8 cellular contexts compared by ENCODE assay signal in genomic region chr14:24095196-24096068, GRCh38.
DNase-seq lines count a peak whose midpoint lies in the region; ATAC-seq lines count a peak whose summit lies in the region.

No MANE protein-coding gene starts in this region.

- peaks cover 30% of the 10 kb centered on the region for H3K4me1 Mint-ChIP-seq in T-helper 2 cell treated with Interferon-gamma antibody and Interleukin-4, amounts not matched to agents 5 μg/mL and 100 μg/mL, for 36 hours (ENCODE audit: low read depth)
- peaks cover 30 to 36% of the 10 kb centered on the region in 2 donors for H3K4me1 Mint-ChIP-seq in stimulated activated naive B cell treated with anti-CD40 and anti-IgM and Interleukin-4, amounts not matched to agents 10 μg/mL and 1 μg/mL and 100 μg/mL, for 72 hours

- no peaks in the 10 kb centered on the region for H3K27me3 Mint-ChIP-seq in T-helper 2 cell treated with Interferon-gamma antibody and Interleukin-4, amounts not matched to agents 5 μg/mL and 100 μg/mL, for 36 hours (ENCODE audit: low read depth)
- no peaks in the 10 kb centered on the region for H3K27me3 Mint-ChIP-seq in stimulated activated naive B cell treated with anti-CD40 and anti-IgM and Interleukin-4, amounts not matched to agents 10 μg/mL and 1 μg/mL and 100 μg/mL, for 72 hours

- DNase-seq in HuH-7.5 (ENCODE audit: low spot score) (peak; percentile 86), dedifferentiated amniotic fluid mesenchymal stem cell (ENCODE audit: extremely low spot score) (peak; percentile 40), medulla oblongata (ENCODE audit: extremely low spot score) (peak; percentile 54), COR-L47 (lab: John Stamatoyannopoulos, UW) (no peak)
- peak; percentile 73 for DNase-seq in T-helper 2 cell treated with Interferon-gamma antibody and Interleukin-4, amounts not matched to agents 5 μg/mL and 100 μg/mL, for 36 hours (ENCODE audit: low spot score)
- peak; percentile 90 for DNase-seq in stimulated activated naive B cell treated with anti-CD40 and anti-IgM and Interleukin-4, amounts not matched to agents 10 μg/mL and 1 μg/mL and 100 μg/mL, for 72 hours

- peak overlapping the region; percentile 87 for H3K4me3 ChIP-seq in GM08714 (ENCODE audit: low read length)

- H3K27ac Mint-ChIP-seq in T-helper 2 cell treated with Interferon-gamma antibody and Interleukin-4, amounts not matched to agents 5 μg/mL and 100 μg/mL, for 36 hours = peak overlapping the region; percentile 95
- H3K27ac Mint-ChIP-seq in stimulated activated naive B cell treated with anti-CD40 and anti-IgM and Interleukin-4, amounts not matched to agents 10 μg/mL and 1 μg/mL and 100 μg/mL, for 72 hours = peak overlapping the region; percentile 99

- H3K4me3 Mint-ChIP-seq in T-helper 2 cell treated with Interferon-gamma antibody and Interleukin-4, amounts not matched to agents 5 μg/mL and 100 μg/mL, for 36 hours = peak overlapping the region; percentile 100
- H3K4me3 Mint-ChIP-seq in stimulated activated naive B cell treated with anti-CD40 and anti-IgM and Interleukin-4, amounts not matched to agents 10 μg/mL and 1 μg/mL and 100 μg/mL, for 72 hours = peak overlapping the region; percentile 95 to 99

- no peaks in the 10 kb centered on the region for H3K9me3 Mint-ChIP-seq in T-helper 2 cell treated with Interferon-gamma antibody and Interleukin-4, amounts not matched to agents 5 μg/mL and 100 μg/mL, for 36 hours
- H3K9me3 Mint-ChIP-seq in stimulated activated naive B cell treated with anti-CD40 and anti-IgM and Interleukin-4, amounts not matched to agents 10 μg/mL and 1 μg/mL and 100 μg/mL, for 72 hours = no peaks in the 10 kb centered on the region

- ATAC-seq in GM21529 (IDR thresholded peaks at IDR 0.05; ENCODE audit: unreplicated experiment) = peak; percentile 69
- peak; percentile 84 to 85 for ATAC-seq in stimulated activated naive B cell treated with anti-CD40 and anti-IgM and Interleukin-4, amounts not matched to agents 10 μg/mL and 1 μg/mL and 100 μg/mL, for 72 hours (replicated peaks)

- H3K36me3 Mint-ChIP-seq in T-helper 2 cell treated with Interferon-gamma antibody and Interleukin-4, amounts not matched to agents 5 μg/mL and 100 μg/mL, for 36 hours (ENCODE audit: low read depth) = peaks cover 36% of the 10 kb centered on the region
- H3K36me3 Mint-ChIP-seq in stimulated activated naive B cell treated with anti-CD40 and anti-IgM and Interleukin-4, amounts not matched to agents 10 μg/mL and 1 μg/mL and 100 μg/mL, for 72 hours = peaks cover 22 to 38% of the 10 kb centered on the region in 2 donors
